In the genomic region with DNA sequence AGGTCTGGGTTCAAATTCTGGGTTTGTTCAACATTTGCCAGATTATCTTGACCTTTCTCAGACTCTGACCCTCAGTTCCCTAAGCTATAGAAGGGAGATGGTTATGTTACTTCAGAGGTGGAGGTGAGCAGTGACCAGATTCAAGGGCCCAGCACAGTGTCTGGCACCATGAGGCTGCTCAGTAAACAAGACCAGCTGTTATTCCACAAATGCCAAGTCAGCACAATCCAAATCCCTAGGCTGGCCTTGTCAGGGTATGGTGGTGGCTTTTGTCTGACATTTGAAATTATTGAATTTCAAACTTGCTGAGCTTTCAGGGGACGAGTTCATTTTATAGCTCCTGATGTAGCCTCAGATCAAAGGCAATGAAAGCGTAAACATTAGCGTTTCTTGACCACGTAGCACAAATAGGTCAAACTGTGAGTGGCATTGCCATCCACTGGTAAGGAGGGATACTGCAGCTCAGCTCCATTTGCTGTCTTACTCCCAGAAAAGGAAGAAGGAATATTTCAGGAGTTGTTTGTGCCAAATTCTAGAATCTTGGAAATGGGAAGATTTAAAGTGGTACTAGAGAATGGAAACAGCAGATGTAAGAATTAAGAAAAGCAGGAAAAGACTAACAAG, we compare ENCODE assay signal across 8 cellular contexts.
A peak's percentile ranks its signal among the peaks of the same experiment; 100 is the strongest.
DNase-seq lines count a peak whose midpoint lies in the region; ATAC-seq and TF ChIP-seq lines count a peak whose summit lies in the region.

No MANE protein-coding gene starts in this region.

- ATAC-seq in GM21526 (IDR thresholded peaks at IDR 0.05; ENCODE audit: low FRiP score, unreplicated experiment): no peak
- no peak for ATAC-seq in GM18870 (IDR thresholded peaks at IDR 0.05; ENCODE audit: unreplicated experiment)
- ATAC-seq in HG03108 (IDR thresholded peaks at IDR 0.05; ENCODE audit: unreplicated experiment): no peak

- DNase-seq in AG09309 (ENCODE audit: low read depth) (no peak), HFF-Myc (ENCODE audit: extremely low read depth, low read depth) (no peak), kidney epithelial cell (ENCODE audit: low read depth) (no peak)
- no peak for DNase-seq in stimulated activated CD8-positive, alpha-beta memory T cell treated with anti-CD3 and anti-CD28 coated beads, Interleukin-4, amount 100 ng/mL, for 48 hours

- no peaks in the 10 kb centered on the region for H3K36me3 ChIP-seq in kidney epithelial cell (ENCODE audit: control insufficient read depth, insufficient read depth, low read length)

- no peaks in the 10 kb centered on the region for H3K27me3 ChIP-seq in kidney epithelial cell (ENCODE audit: control insufficient read depth, insufficient read depth, low read length)

- peak; percentile 42 for TF ChIP-seq CTCF in AG09309 (IDR thresholded peaks at IDR 0.05; ENCODE audit: control insufficient read depth, insufficient read depth, low read depth, low read length, missing control alignments)
- peak; percentile 46 for TF ChIP-seq CTCF in HFF-Myc (IDR thresholded peaks at IDR 0.05; ENCODE audit: low read depth, low read length, missing control alignments)
- peak; percentile 48 for TF ChIP-seq CTCF in WI38 (IDR thresholded peaks at IDR 0.05; ENCODE audit: low read depth, low read length)
- TF ChIP-seq CTCF in kidney epithelial cell (IDR thresholded peaks at IDR 0.05; ENCODE audit: insufficient read depth, low read length, poor library complexity, severe bottlenecking): peak; percentile 45

- no peak overlapping the region for H3K4me3 ChIP-seq in AG09309 (ENCODE audit: control insufficient read depth, low read depth, low read length)
- H3K4me3 ChIP-seq in HFF-Myc (replicated peaks; ENCODE audit: low read depth, low read length): no peak overlapping the region
- no peak overlapping the region for H3K4me3 ChIP-seq in WI38 (ENCODE audit: low read depth, low read length)
- no peak overlapping the region for H3K4me3 ChIP-seq in kidney epithelial cell (ENCODE audit: low read depth, low read length)
